Comparison of ENCODE assay signal across 16 cellular contexts in the genomic region with DNA sequence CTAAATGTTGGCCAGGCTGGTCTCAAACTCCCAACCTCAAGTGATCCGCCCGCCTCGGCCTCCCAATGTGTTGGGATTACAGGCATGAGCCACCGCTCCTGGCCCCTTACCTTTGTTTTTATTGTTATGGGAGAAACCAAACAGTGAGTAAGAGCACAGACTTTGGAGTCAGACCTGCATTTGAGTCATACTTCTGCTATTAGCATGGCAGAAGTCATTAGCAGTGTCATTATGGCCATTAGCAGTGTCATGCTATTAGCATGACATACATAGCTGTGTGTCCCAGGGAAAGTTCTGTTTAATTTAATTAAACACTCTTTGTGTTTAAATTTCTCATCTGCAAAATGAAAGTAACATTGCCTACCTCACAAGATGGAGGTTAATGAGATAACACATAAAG. TPM values are rescaled to one million over a fixed set of nuclear protein-coding genes. Genes with fewer than 3 reads are reported as not detected.
DNase-seq lines count a peak whose midpoint lies in the region; ATAC-seq, FAIRE-seq and TF ChIP-seq lines count a peak whose summit lies in the region.
"Had no signal": no experiment of that assay in that cellular context is flagged by ENCODE, and none has a peak within 500 bp of the region (broad histone marks: within the 10 kb centered on the region; RNA-seq: fewer than 3 reads in every experiment).

No MANE protein-coding gene starts in this region.

- intact Hi-C loops in PC-3 (cut with micrococcal nuclease): no loop called here

- H3K4me3 ChIP-seq in PC-3 (ENCODE audit: low read length) (no peak overlapping the region), bronchial epithelial cell (ENCODE audit: low read depth, low read length) (no peak overlapping the region), HAP-1 (no peak overlapping the region)
- H3K4me3 ChIP-seq: GM12878, GM23338 had no signal

- TF ChIP-seq CTCF in PC-3 (conservative IDR thresholded peaks at IDR 0.05; ENCODE audit: low read depth, low read length): no peak
- no peak for TF ChIP-seq CTCF in bronchial epithelial cell (IDR thresholded peaks at IDR 0.05; ENCODE audit: insufficient read depth, low read length, severe bottlenecking)

- CTCF ChIA-PET in PC-3 (lab: Charles Lee): no interaction called here

- no peaks in the 10 kb centered on the region for H3K9me2 ChIP-seq in PC-3 (replicated peaks; ENCODE audit: low read length)

- H3K79me2 ChIP-seq in PC-3 (ENCODE audit: low read length): no peaks in the 10 kb centered on the region

- no peaks in the 10 kb centered on the region for H4K20me1 ChIP-seq in PC-3 (ENCODE audit: low read length)

- no peak overlapping the region for H2AFZ ChIP-seq in PC-3 (ENCODE audit: low read length)
- H2AFZ ChIP-seq: GM23338 had no signal

- peaks cover 5% of the 10 kb centered on the region for H3K36me3 ChIP-seq in PC-3 (ENCODE audit: low read depth, low read length)
- peaks cover 23% of the 10 kb centered on the region for H3K36me3 ChIP-seq in bronchial epithelial cell (ENCODE audit: control insufficient read depth, insufficient read depth, low read length)
- H3K36me3 ChIP-seq in HAP-1 (replicated peaks): no peaks in the 10 kb centered on the region

- no peak overlapping the region for H3K27ac ChIP-seq in PC-3 (ENCODE audit: low read length)

- no peaks in the 10 kb centered on the region for H3K9me3 ChIP-seq in PC-3 (ENCODE audit: low read length)
- no peaks in the 10 kb centered on the region for H3K9me3 ChIP-seq in HAP-1

- no TSS peak for BruUV-seq in PC-3 (replicated peaks; lab: Mats Ljungman, UMichigan)

- ATAC-seq in PC-3 (no peak), GM21619 (IDR thresholded peaks at IDR 0.05; ENCODE audit: unreplicated experiment) (no peak)
- ATAC-seq: GM12878, GM23338 had no signal

- POLR2A ChIA-PET in PC-3 (lab: Charles Lee; ENCODE audit: unreplicated experiment): no interaction called here

- no peak for FAIRE-seq in bronchial epithelial cell (lab: Jason Lieb, UNC)
- FAIRE-seq: A204.1, GM12878, GM18507 had no signal

- no peaks in the 10 kb centered on the region for H3K4me1 ChIP-seq in PC-3 (ENCODE audit: insufficient read depth, low read length)
- H3K4me1 ChIP-seq in HAP-1: no peaks in the 10 kb centered on the region; the same call in 1 of the 2 replicates

- no peaks in the 10 kb centered on the region for H3F3A ChIP-seq in PC-3 (ENCODE audit: low read length, unreplicated experiment)

- peak; percentile 9 for DNase-seq in PC-3
- DNase-seq in bronchial epithelial cell (ENCODE audit: low read depth): peak; percentile 37
- DNase-seq in kidney tubule cell (ENCODE audit: low spot score): peak; percentile 25
- no peak for DNase-seq in stimulated activated naive CD4-positive, alpha-beta T cell treated with Interleukin-2 at 50 U/mL for 16 hours (lab: John Stamatoyannopoulos, UW)
- DNase-seq in HAP-1 (ENCODE audit: low spot score in 2 of 2): no peak
- DNase-seq in SHP77 treated with DMSO at 0.1 percent for 48 hours (lab: John Stamatoyannopoulos, UW): no peak
- DNase-seq: C1 segment of cervical spinal cord; Calu3; CD4-positive, alpha-beta T cell; DMS 273 treated with DMSO at 0.1 percent for 48 hours; H7 had no signal

- H3K27me3 ChIP-seq in PC-3 (ENCODE audit: low read length): no peaks in the 10 kb centered on the region
- H3K27me3 ChIP-seq in bronchial epithelial cell (ENCODE audit: control insufficient read depth, insufficient read depth, low read length): no peaks in the 10 kb centered on the region
- H3K27me3 ChIP-seq in HAP-1 (ENCODE audit: low read depth): no peaks in the 10 kb centered on the region

- H3K4me2 ChIP-seq in PC-3 (ENCODE audit: low read length): no peak overlapping the region
- H3K4me2 ChIP-seq: GM23338 had no signal

- in situ Hi-C loops in HAP-1 (cut with MboI; ENCODE audit: low sequenced_read_pairs): no loop called here

- H3K9ac ChIP-seq in PC-3 (ENCODE audit: low read length): no peak overlapping the region

RNA-seq across cellular contexts. Expression of a gene that starts 54.8 kb away (rescaled TPM):
- total RNA-seq in PC-3 (2014; rRNA removed): 86.1 and 99.0 TPM in 2 replicates
- total RNA-seq in bronchial epithelial cell: 310 and 317 TPM in 2 replicates
- total RNA-seq: GM23338 had no signal

Comparison
In these comparisons a context has a peak if more than half of its experiments do, and no peak if none do; other contexts are left out.
1. DNase-seq: peak in PC-3 (single experiment), bronchial epithelial cell (single experiment) and kidney tubule cell (single experiment); none in stimulated activated naive CD4-positive, alpha-beta T cell treated with Interleukin-2 at 50 U/mL for 16 hours (single experiment), HAP-1 (0 of 2) and SHP77 treated with DMSO at 0.1 percent for 48 hours (single experiment).